Comparison of ENCODE assay signal across 23 cellular contexts in the genomic region with DNA sequence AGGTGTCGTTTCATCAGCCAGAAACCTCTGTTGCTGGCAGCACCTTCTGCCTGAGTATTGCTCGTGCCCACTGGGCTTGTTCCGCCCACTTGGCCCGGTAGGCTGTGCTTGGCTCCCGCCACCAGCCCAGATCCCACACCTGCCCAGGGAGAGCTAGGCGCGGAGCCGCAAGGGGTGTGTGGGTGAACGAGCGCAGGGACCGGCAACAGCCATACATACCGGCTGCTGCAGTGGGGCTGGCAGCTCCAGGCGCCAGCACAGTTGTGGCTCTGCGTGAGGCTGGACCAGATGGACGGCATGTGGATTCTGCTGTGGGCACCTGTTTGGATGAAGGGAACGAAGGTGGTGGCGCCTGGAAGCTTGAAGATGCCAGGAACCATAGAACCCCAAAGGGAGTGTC.
DNase-seq lines count a peak whose midpoint lies in the region; ATAC-seq, FAIRE-seq and TF ChIP-seq lines count a peak whose summit lies in the region.
"Had no signal": no experiment of that assay in that cellular context is flagged by ENCODE, and none has a peak within 500 bp of the region (broad histone marks: within the 10 kb centered on the region; RNA-seq: fewer than 3 reads in every experiment).

No MANE protein-coding gene starts in this region.

- H3K9me3 Mint-ChIP-seq in stimulated activated effector memory CD8-positive, alpha-beta T cell treated with anti-CD3 and anti-CD28 coated beads, Interleukin-12 subunit alpha, Interleukin-12 subunit beta, amount 100 ng/mL, for 72 hours = no peaks in the 10 kb centered on the region
- H3K9me3 Mint-ChIP-seq: CD8-positive, alpha-beta T cell had no signal

- DNase-seq in COLO829 (ENCODE audit: low spot score) (peak; percentile 8), ecto neural progenitor cell (ENCODE audit: low spot score) (peak; percentile 43), urothelium cell line (ENCODE audit: low spot score) (peak; percentile 39), hepatic stellate cell (ENCODE audit: low spot score) (no peak), NCI-H2081 (lab: John Stamatoyannopoulos, UW) (no peak)
- no peak for DNase-seq in stimulated activated effector memory CD8-positive, alpha-beta T cell treated with anti-CD3 and anti-CD28 coated beads, Interleukin-12 subunit alpha, Interleukin-12 subunit beta, amount 100 ng/mL, for 72 hours (ENCODE audit: low spot score in 2 of 2)
- DNase-seq: C1 segment of cervical spinal cord; Calu3; CD8-positive, alpha-beta T cell; DMS79 treated with DMSO at 0.1 percent for 48 hours; GF-D8; NCI-H1092 treated with DMSO at 0.1 percent for 48 hours; NCI-H1436; NCI-H187 treated with DMSO at 0.1 percent for 48 hours; NCI-H446 treated with DMSO at 0.1 percent for 48 hours; NCI-H526; NCI-H82; NK-92 treated with Interleukin-12 subunit alpha and Interleukin-12 subunit beta, amount 100 ng/mL, for 24 hours; PC-3 had no signal

- FAIRE-seq in urothelium cell line (lab: Jason Lieb, UNC) = peak; percentile 9
- FAIRE-seq: A549, GM12891 had no signal

- H3K36me3 Mint-ChIP-seq in stimulated activated effector memory CD8-positive, alpha-beta T cell treated with anti-CD3 and anti-CD28 coated beads, Interleukin-12 subunit alpha, Interleukin-12 subunit beta, amount 100 ng/mL, for 72 hours = no peaks in the 10 kb centered on the region
- H3K36me3 Mint-ChIP-seq: CD8-positive, alpha-beta T cell had no signal

- no peaks in the 10 kb centered on the region for H3K4me1 Mint-ChIP-seq in stimulated activated effector memory CD8-positive, alpha-beta T cell treated with anti-CD3 and anti-CD28 coated beads, Interleukin-12 subunit alpha, Interleukin-12 subunit beta, amount 100 ng/mL, for 72 hours

- H3K27ac Mint-ChIP-seq in stimulated activated effector memory CD8-positive, alpha-beta T cell treated with anti-CD3 and anti-CD28 coated beads, Interleukin-12 subunit alpha, Interleukin-12 subunit beta, amount 100 ng/mL, for 72 hours = no peak overlapping the region
- H3K27ac Mint-ChIP-seq: CD8-positive, alpha-beta T cell had no signal

- H3K4me3 Mint-ChIP-seq in stimulated activated effector memory CD8-positive, alpha-beta T cell treated with anti-CD3 and anti-CD28 coated beads, Interleukin-12 subunit alpha, Interleukin-12 subunit beta, amount 100 ng/mL, for 72 hours = no peak overlapping the region
- H3K4me3 Mint-ChIP-seq: CD8-positive, alpha-beta T cell had no signal

- ATAC-seq in stimulated activated effector memory CD8-positive, alpha-beta T cell treated with anti-CD3 and anti-CD28 coated beads, Interleukin-12 subunit alpha, Interleukin-12 subunit beta, amount 100 ng/mL, for 72 hours = peak; percentile 55
- ATAC-seq in SK-N-SH treated with all-trans-retinoic acid at 6 μM for 48 hours = no peak
- ATAC-seq: A549; CD8-positive, alpha-beta T cell; HCT116; PC-3 had no signal

TF ChIP-seq in SK-N-SH treated with all-trans-retinoic acid at 6 μM for 48 hours, 23 proteins besides CTCF, POLR2A, EP300 and RAD21:
- no peak for TF ChIP-seq ZNF70 (CRISPR knock-in tag; IDR thresholded peaks at IDR 0.05)
- no peak for TF ChIP-seq PPARA (CRISPR knock-in tag; IDR thresholded peaks at IDR 0.05; ENCODE audit: borderline replicate concordance)
- no peak for TF ChIP-seq OSR1 (CRISPR knock-in tag; IDR thresholded peaks at IDR 0.05)
- no peak for TF ChIP-seq ZNF8 (CRISPR knock-in tag; IDR thresholded peaks at IDR 0.05)
- no peak for TF ChIP-seq RARB (CRISPR knock-in tag; IDR thresholded peaks at IDR 0.05)
- TF ChIP-seq CREB5 (CRISPR knock-in tag; IDR thresholded peaks at IDR 0.05; ENCODE audit: low read depth) = no peak
- TF ChIP-seq CSRNP3 (CRISPR knock-in tag; IDR thresholded peaks at IDR 0.05) = no peak

Comparison
In these comparisons a context has a peak if more than half of its experiments do, and no peak if none do; other contexts are left out.
1. DNase-seq: peak in COLO829 (single experiment), ecto neural progenitor cell (single experiment) and urothelium cell line (single experiment); none in stimulated activated effector memory CD8-positive, alpha-beta T cell treated with anti-CD3 and anti-CD28 coated beads, Interleukin-12 subunit alpha, Interleukin-12 subunit beta, amount 100 ng/mL, for 72 hours (0 of 2), hepatic stellate cell (single experiment) and NCI-H2081 (0 of 2).